ENCODE assay signal across 10 cellular contexts in genomic region chr1:27572019-27572678, GRCh38. TPM values are rescaled to one million over a fixed set of nuclear protein-coding genes. Genes with fewer than 3 reads are reported as not detected.
DNase-seq lines count a peak whose midpoint lies in the region; ATAC-seq, FAIRE-seq and TF ChIP-seq lines count a peak whose summit lies in the region.
"Had no signal": no experiment of that assay in that cellular context is flagged by ENCODE, and none has a peak within 500 bp of the region (broad histone marks: within the 10 kb centered on the region; RNA-seq: fewer than 3 reads in every experiment).

No MANE protein-coding gene starts in this region.

- H3K9ac ChIP-seq in mammary epithelial cell (ENCODE audit: insufficient read depth, low read length) (no peak overlapping the region), stomach smooth muscle (ENCODE audit: low read length in 2 of 2) (peak overlapping the region; percentile 47 to 68)

- dilution Hi-C loops in mammary epithelial cell (cut with HindIII; ENCODE audit: low sequenced_read_pairs): no loop called here

- 11% methylated on average over 8 of the region's 9 CpGs for WGBS in mammary epithelial cell (ENCODE audit: low coverage, missing lambda C conversion rate)
- WGBS in lung, 2 donors: 35 to 41% methylated on average over 9 of the region's 9 CpGs

- in situ Hi-C loops in mammary epithelial cell (cut with MboI; ENCODE audit: low sequenced_read_pairs in 2 of 2): no loop called here
- in situ Hi-C loops in brain microvascular endothelial cell (cut with HindIII; ENCODE audit: low pct_ligation_motif_present, low sequenced_read_pairs): loop anchor here (25.0 kb wide), 1 partner anchor 160 kb away; no protein-coding TSS in a partner anchor

- H4K20me1 ChIP-seq in mammary epithelial cell (ENCODE audit: insufficient read depth, low read length): no peaks in the 10 kb centered on the region

- H3K4me1 ChIP-seq in mammary epithelial cell (ENCODE audit: insufficient read depth, low read length) (peaks cover 91% of the 10 kb centered on the region), lung (ENCODE audit: control insufficient read depth in 2 of 2, insufficient read depth in 2 of 2, low read length in 2 of 2) (peaks cover 37 to 45% of the 10 kb centered on the region in 2 donors), stomach smooth muscle (ENCODE audit: control insufficient read depth, insufficient read depth, low read length) (peaks cover 97% of the 10 kb centered on the region)

- H3K9me3 ChIP-seq in mammary epithelial cell (replicated peaks; ENCODE audit: insufficient read depth, low read length) (no peaks in the 10 kb centered on the region), lung (ENCODE audit: control insufficient read depth in 2 of 2, insufficient read depth in 1 of 2, low read length in 1 of 2) (no peaks in the 10 kb centered on the region), stomach smooth muscle (ENCODE audit: control insufficient read depth in 2 of 2, low read length in 2 of 2) (no peaks in the 10 kb centered on the region)

- intact Hi-C loops in mammary epithelial cell (cut with micrococcal nuclease): no loop called here

- H3K27ac ChIP-seq in mammary epithelial cell (ENCODE audit: insufficient read depth, low read depth, low read length): peak overlapping the region; percentile 2
- peak overlapping the region; percentile 61 to 71 for H3K27ac ChIP-seq in lung (ENCODE audit: low read depth in 1 of 2, low read length in 1 of 2)
- peak overlapping the region; percentile 94 for H3K27ac ChIP-seq in stomach smooth muscle (ENCODE audit: low read length)
- no peak overlapping the region for H3K27ac ChIP-seq in brain microvascular endothelial cell

- BruUV-seq in mammary epithelial cell (replicated peaks; lab: Mats Ljungman, UMichigan): no TSS peak

- H3K36me3 ChIP-seq in mammary epithelial cell (ENCODE audit: insufficient read depth, low read length) (no peaks in the 10 kb centered on the region), lung (ENCODE audit: control insufficient read depth in 2 of 2, insufficient read depth in 2 of 2, low read length in 2 of 2) (no peaks in the 10 kb centered on the region), stomach smooth muscle (ENCODE audit: control insufficient read depth in 2 of 2, insufficient read depth in 2 of 2, low read length in 2 of 2) (peaks cover 0 to 2% of the 10 kb centered on the region in 2 donors), brain microvascular endothelial cell (replicated peaks) (no peaks in the 10 kb centered on the region)

- DNase-seq in HTR-8/SVneo (ENCODE audit: insufficient read length, low spot score): no peak
- DNase-seq in mammary epithelial cell: no peak
- no peak for DNase-seq in lung (ENCODE audit: low spot score)
- DNase-seq in NK-92 (lab: John Stamatoyannopoulos, UW; ENCODE audit: unreplicated experiment): no peak
- no peak for DNase-seq in NCI-H1436 treated with DMSO at 0.1 percent for 48 hours (lab: John Stamatoyannopoulos, UW)
- DNase-seq in brain microvascular endothelial cell: no peak
- DNase-seq: immature natural killer cell, NCI-H1930 had no signal

- no peak for TF ChIP-seq CTCF in mammary epithelial cell (conservative IDR thresholded peaks at IDR 0.05 in 1 of 2, IDR thresholded peaks at IDR 0.05 in 1 of 2; ENCODE audit: extremely low read depth in 1 of 2, insufficient read depth in 1 of 2, low read depth in 1 of 2, low read length in 2 of 2)
- TF ChIP-seq CTCF in lung (IDR thresholded peaks at IDR 0.05; ENCODE audit: control extremely low read depth, extremely low read depth): no peak
- TF ChIP-seq CTCF in brain microvascular endothelial cell (IDR thresholded peaks at IDR 0.05; ENCODE audit: low read depth, low read length, missing control alignments): no peak

- H3K4me2 ChIP-seq in mammary epithelial cell (ENCODE audit: insufficient read depth, low read depth, low read length): peak overlapping the region; percentile 9

- CTCF ChIA-PET in mammary epithelial cell (lab: Charles Lee; ENCODE audit: low non-redundant PET): no interaction called here

- no peak overlapping the region for H2AFZ ChIP-seq in mammary epithelial cell (ENCODE audit: low read depth, low read length)

- ATAC-seq in lung (ENCODE audit: insufficient read depth, low FRiP score) (no peak), GM18858 (IDR thresholded peaks at IDR 0.05; ENCODE audit: unreplicated experiment) (no peak)

- peaks cover 89% of the 10 kb centered on the region for H3K79me2 ChIP-seq in mammary epithelial cell (ENCODE audit: insufficient read depth, low read length)

- FAIRE-seq in HTR-8/SVneo (lab: Jason Lieb, UNC): peak; percentile 62

- no peak overlapping the region for H3K4me3 ChIP-seq in mammary epithelial cell (replicated peaks in 1 of 3; ENCODE audit: insufficient read depth in 1 of 3, low read depth in 2 of 3, low read length in 3 of 3)
- H3K4me3 ChIP-seq in lung: no peak overlapping the region
- H3K4me3 ChIP-seq in stomach smooth muscle (ENCODE audit: low read length in 2 of 2): peak overlapping the region; percentile 37 to 62
- H3K4me3 ChIP-seq in brain microvascular endothelial cell (ENCODE audit: low read depth, low read length): no peak overlapping the region

- H3K27me3 ChIP-seq in mammary epithelial cell (ENCODE audit: insufficient read depth, low read length) (no peaks in the 10 kb centered on the region), lung (ENCODE audit: control insufficient read depth, insufficient read depth) (no peaks in the 10 kb centered on the region), stomach smooth muscle (ENCODE audit: control insufficient read depth in 1 of 2, insufficient read depth in 2 of 2, low read length in 2 of 2) (no peaks in the 10 kb centered on the region), brain microvascular endothelial cell (replicated peaks) (no peaks in the 10 kb centered on the region)

RNA-seq across cellular contexts. Expression of gene AHDC1, which starts 31.8 kb away (rescaled TPM):
- total RNA-seq in mammary epithelial cell (10 to 100 TPM; 35.3 to 51.8 TPM), lung (10 to 100 TPM; 31.8 to 37.9 TPM)
- polyA plus RNA-seq in mammary epithelial cell (8.0 TPM), lung (10 to 100 TPM; 10.3 to 11.8 TPM)
- polyA minus RNA-seq in mammary epithelial cell: 21.4 TPM

Comparison
In these comparisons a context has a peak if more than half of its experiments do, and no peak if none do; other contexts are left out.
1. H3K4me3 ChIP-seq: peak in stomach smooth muscle (2 of 2); none in mammary epithelial cell (0 of 3), lung (single experiment) and brain microvascular endothelial cell (single experiment).